29 cellular contexts compared by ENCODE assay signal in the genomic region with DNA sequence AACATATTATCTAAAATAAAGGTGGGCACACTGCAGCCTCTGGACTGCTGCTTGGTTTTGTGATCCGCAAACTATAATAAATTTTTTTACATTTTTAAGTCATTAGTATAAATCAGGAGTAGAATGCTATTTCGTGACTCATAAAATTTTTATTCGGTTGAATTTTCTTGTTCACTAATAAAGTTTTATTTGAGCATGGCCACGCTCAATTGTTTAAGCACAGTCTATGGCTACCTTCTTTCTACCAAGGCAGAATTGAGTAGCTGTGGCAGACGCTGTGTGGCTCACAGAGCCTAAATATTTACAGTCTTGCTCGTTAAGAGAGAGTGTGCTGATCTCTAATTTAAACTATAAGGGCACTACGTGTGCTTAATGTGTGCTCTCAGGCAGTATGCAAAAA. TPM values are rescaled to one million over a fixed set of nuclear protein-coding genes. Genes with fewer than 3 reads are reported as not detected.
"Had no signal": no experiment of that assay in that cellular context is flagged by ENCODE, and none has a peak within 500 bp of the region (broad histone marks: within the 10 kb centered on the region; RNA-seq: fewer than 3 reads in every experiment).

No MANE protein-coding gene starts in this region.

- ATAC-seq: activated naive CD4-positive, alpha-beta T cell treated with anti-CD3 and anti-CD28 coated beads, Interleukin-2, amount 50 U/mL, for 72 hours; activated T-cell treated with anti-CD3 and anti-CD28 coated beads, Interleukin-2, amount 50 U/mL, for 72 hours; effector memory CD8-positive, alpha-beta T cell; foreskin keratinocyte; gastrocnemius medialis; heart right ventricle; WTC11 had no signal

- H3K27ac Mint-ChIP-seq: activated CD4-positive, alpha-beta memory T cell treated with anti-CD3 and anti-CD28 coated beads, Interleukin-2, amount 10 ng/mL, durations not matched to agents 7 days and 5 days; activated CD4-positive, alpha-beta T cell treated with anti-CD3 and anti-CD28 coated beads, Interleukin-2, amount 10 ng/mL, durations not matched to agents 7 days and 5 days; activated naive CD4-positive, alpha-beta T cell treated with anti-CD3 and anti-CD28 coated beads, Interleukin-2, amount 10 ng/mL, durations not matched to agents 7 days and 5 days; activated naive CD4-positive, alpha-beta T cell treated with anti-CD3 and anti-CD28 coated beads, Interleukin-2, amount 50 U/mL, for 72 hours; activated naive CD8-positive, alpha-beta T cell treated with anti-CD3 and anti-CD28 coated beads, Interleukin-2, amount 10 ng/mL, durations not matched to agents 7 days and 5 days; activated T-cell treated with anti-CD3 and anti-CD28 coated beads, Interleukin-2, amount 50 U/mL, for 24 hours; activated T-cell treated with anti-CD3 and anti-CD28 coated beads, Interleukin-2, amount 50 U/mL, for 72 hours; effector memory CD8-positive, alpha-beta T cell; WTC11 had no signal

- H3K4me3 Mint-ChIP-seq: activated CD4-positive, alpha-beta memory T cell treated with anti-CD3 and anti-CD28 coated beads, Interleukin-2, amount 10 ng/mL, durations not matched to agents 7 days and 5 days; activated CD4-positive, alpha-beta T cell treated with anti-CD3 and anti-CD28 coated beads, Interleukin-2, amount 10 ng/mL, durations not matched to agents 7 days and 5 days; activated naive CD4-positive, alpha-beta T cell treated with anti-CD3 and anti-CD28 coated beads, Interleukin-2, amount 10 ng/mL, durations not matched to agents 7 days and 5 days; activated naive CD8-positive, alpha-beta T cell treated with anti-CD3 and anti-CD28 coated beads, Interleukin-2, amount 10 ng/mL, durations not matched to agents 7 days and 5 days; activated T-cell treated with anti-CD3 and anti-CD28 coated beads, Interleukin-2, amount 50 U/mL, for 24 hours; activated T-cell treated with anti-CD3 and anti-CD28 coated beads, Interleukin-2, amount 50 U/mL, for 72 hours; effector memory CD8-positive, alpha-beta T cell; WTC11 had no signal

- H3K27me3 ChIP-seq: ascending aorta, esophagus muscularis mucosa, foreskin keratinocyte, gastrocnemius medialis, heart right ventricle had no signal

- H3K27ac ChIP-seq: ascending aorta, esophagus muscularis mucosa, foreskin keratinocyte, gastrocnemius medialis, heart right ventricle, VCaP had no signal

- H3K27me3 Mint-ChIP-seq: activated CD4-positive, alpha-beta memory T cell treated with anti-CD3 and anti-CD28 coated beads, Interleukin-2, amount 10 ng/mL, durations not matched to agents 7 days and 5 days; activated CD4-positive, alpha-beta T cell treated with anti-CD3 and anti-CD28 coated beads, Interleukin-2, amount 10 ng/mL, durations not matched to agents 7 days and 5 days; activated naive CD4-positive, alpha-beta T cell treated with anti-CD3 and anti-CD28 coated beads, Interleukin-2, amount 10 ng/mL, durations not matched to agents 7 days and 5 days; activated naive CD8-positive, alpha-beta T cell treated with anti-CD3 and anti-CD28 coated beads, Interleukin-2, amount 10 ng/mL, durations not matched to agents 7 days and 5 days; activated T-cell treated with anti-CD3 and anti-CD28 coated beads, Interleukin-2, amount 50 U/mL, for 24 hours; effector memory CD8-positive, alpha-beta T cell had no signal

- H3K4me1 Mint-ChIP-seq: activated CD4-positive, alpha-beta memory T cell treated with anti-CD3 and anti-CD28 coated beads, Interleukin-2, amount 10 ng/mL, durations not matched to agents 7 days and 5 days; activated CD4-positive, alpha-beta T cell treated with anti-CD3 and anti-CD28 coated beads, Interleukin-2, amount 10 ng/mL, durations not matched to agents 7 days and 5 days; activated naive CD4-positive, alpha-beta T cell treated with anti-CD3 and anti-CD28 coated beads, Interleukin-2, amount 10 ng/mL, durations not matched to agents 7 days and 5 days; activated naive CD8-positive, alpha-beta T cell treated with anti-CD3 and anti-CD28 coated beads, Interleukin-2, amount 10 ng/mL, durations not matched to agents 7 days and 5 days had no signal

- H3K9me3 ChIP-seq: ascending aorta, esophagus muscularis mucosa, gastrocnemius medialis had no signal

- H3K4me1 ChIP-seq: ascending aorta, esophagus muscularis mucosa, foreskin keratinocyte, gastrocnemius medialis, heart right ventricle had no signal

- H3K4me3 ChIP-seq: ascending aorta, esophagus muscularis mucosa, gastrocnemius medialis, heart right ventricle had no signal

- H3K36me3 Mint-ChIP-seq: activated naive CD4-positive, alpha-beta T cell treated with anti-CD3 and anti-CD28 coated beads, Interleukin-2, amount 10 ng/mL, durations not matched to agents 7 days and 5 days; activated naive CD8-positive, alpha-beta T cell treated with anti-CD3 and anti-CD28 coated beads, Interleukin-2, amount 10 ng/mL, durations not matched to agents 7 days and 5 days; WTC11 had no signal

- H3K9me3 Mint-ChIP-seq: activated CD4-positive, alpha-beta T cell treated with anti-CD3 and anti-CD28 coated beads, Interleukin-2, amount 10 ng/mL, durations not matched to agents 7 days and 5 days had no signal

- H3K36me3 ChIP-seq: ascending aorta, esophagus muscularis mucosa, gastrocnemius medialis, heart right ventricle had no signal

- DNase-seq: activated CD4-positive, alpha-beta memory T cell treated with anti-CD3 and anti-CD28 coated beads, Interleukin-2, amount 10 ng/mL, durations not matched to agents 7 days and 5 days; activated CD4-positive, alpha-beta T cell treated with anti-CD3 and anti-CD28 coated beads for 1 hour; activated CD4-positive, alpha-beta T cell treated with anti-CD3 and anti-CD28 coated beads for 4 hours; activated CD4-positive, alpha-beta T cell treated with anti-CD3 and anti-CD28 coated beads, Interleukin-2, amount 10 ng/mL, durations not matched to agents 7 days and 5 days; activated CD4-positive, alpha-beta T cell treated with anti-CD3 and anti-CD28 coated beads, Interleukin-2, amount 50 U/mL, for 4 hours; activated CD8-positive, alpha-beta memory T cell treated with anti-CD3 and anti-CD28 coated beads, Interleukin-2, amount 50 U/mL, for 48 hours; activated gamma-delta T cell; activated naive CD4-positive, alpha-beta T cell; activated naive CD4-positive, alpha-beta T cell treated with anti-CD3 and anti-CD28 coated beads, Interleukin-2, amount 10 ng/mL, durations not matched to agents 7 days and 5 days; activated naive CD8-positive, alpha-beta T cell treated with anti-CD3 and anti-CD28 coated beads, Interleukin-2, amount 10 ng/mL, durations not matched to agents 7 days and 5 days; activated T-cell treated with anti-CD3 and anti-CD28 coated beads for 4 hours; activated T-cell treated with anti-CD3 and anti-CD28 coated beads, Interleukin-2, amount 50 U/mL, for 24 hours; activated T-cell treated with anti-CD3 and anti-CD28 coated beads, Interleukin-2, amount 50 U/mL, for 72 hours; caudate nucleus; cortex of kidney; dermis blood vessel endothelial cell; effector CD4-positive, alpha-beta T cell; effector memory CD8-positive, alpha-beta T cell; erythroblast; foreskin keratinocyte; gastrocnemius medialis; heart right ventricle; T-helper 2 cell had no signal

RNA-seq across cellular contexts. Expression of gene ROBO2, which starts 28.9 kb away (rescaled TPM):
- total RNA-seq: activated CD4-positive, alpha-beta memory T cell treated with anti-CD3 and anti-CD28 coated beads, Interleukin-2, amount 10 ng/mL, durations not matched to agents 7 days and 5 days; activated CD4-positive, alpha-beta T cell treated with anti-CD3 and anti-CD28 coated beads, Interleukin-2, amount 10 ng/mL, durations not matched to agents 7 days and 5 days; activated naive CD4-positive, alpha-beta T cell treated with anti-CD3 and anti-CD28 coated beads, Interleukin-2, amount 50 U/mL, for 72 hours; activated naive CD8-positive, alpha-beta T cell treated with anti-CD3 and anti-CD28 coated beads, Interleukin-2, amount 10 ng/mL, durations not matched to agents 7 days and 5 days; activated T-cell treated with anti-CD3 and anti-CD28 coated beads, Interleukin-2, amount 50 U/mL, for 72 hours; dermis blood vessel endothelial cell; T-helper 1 cell treated with Interleukin-12 subunit alpha and Interleukin-12 subunit beta and Interleukin-4 antibody, amounts not matched to agents 30 ng/mL and 1 ng/mL, for 36 hours had no signal
